Comparison of ENCODE assay signal across 35 cellular contexts in genomic region chr6:108004861-108005260, GRCh38. TPM values are rescaled to one million over a fixed set of nuclear protein-coding genes. Genes with fewer than 3 reads are reported as not detected.
DNase-seq lines count a peak whose midpoint lies in the region; ATAC-seq, FAIRE-seq and TF ChIP-seq lines count a peak whose summit lies in the region.
"Had no signal": no experiment of that assay in that cellular context is flagged by ENCODE, and none has a peak within 500 bp of the region (broad histone marks: within the 10 kb centered on the region; RNA-seq: fewer than 3 reads in every experiment).

No MANE protein-coding gene starts in this region.

- H2BK12ac ChIP-seq in H1 (ENCODE audit: low read depth, low read length): peak overlapping the region; percentile 17; the same call in 1 of the 2 replicates

- no peak overlapping the region for H2BK15ac ChIP-seq in H1 (ENCODE audit: low read length)

- H4K91ac ChIP-seq in H1 (replicated peaks; ENCODE audit: insufficient read length, low read length): no peak overlapping the region

- peaks cover 13% of the 10 kb centered on the region for H3K36me3 Mint-ChIP-seq in nephron progenitor cell (ENCODE audit: low read depth)
- H3K36me3 Mint-ChIP-seq: CD14-positive monocyte had no signal

- FAIRE-seq in K562 (lab: Jason Lieb, UNC) (no peak), H1 (lab: Jason Lieb, UNC) (no peak), pancreas (lab: Jason Lieb, UNC) (no peak)
- FAIRE-seq: A204.1, A549, D721Med had no signal

- WGBS in K562 (ENCODE audit: insufficient coverage, low coverage, missing lambda C conversion rate): 24% methylated on average over 15 of the region's 15 CpGs
- 92% methylated on average over 15 of the region's 15 CpGs; no CpG with 5 or more reads in 1 of the 2 experiments for WGBS in H1 (ENCODE audit: extremely low coverage in 1 of 2, insufficient coverage in 1 of 2, insufficient read length in 1 of 2, insufficient replicate concordance in 2 of 2, low coverage in 1 of 2, low lambda C conversion rate in 2 of 2, missing lambda C conversion rate in 1 of 2), 2 experiments
- whole genome bisulfite sequencing in pancreas, 2 donors: 94 to 95% methylated on average over 15 of the region's 15 CpGs

- no peaks in the 10 kb centered on the region for H4K20me1 ChIP-seq in K562 (replicated peaks; ENCODE audit: control insufficient read depth, insufficient read depth, low read length)
- no peaks in the 10 kb centered on the region for H4K20me1 ChIP-seq in H1 (replicated peaks in 1 of 2; ENCODE audit: control insufficient read depth in 1 of 2, insufficient read depth in 2 of 2, low read length in 2 of 2)
- H4K20me1 ChIP-seq: BLaER1; BLaER1 treated with 17β-estradiol and CSF1 and Interleukin-3, amounts not matched to agents 10 nM and 100 nM had no signal

- no peak overlapping the region for H3K56ac ChIP-seq in H1 (replicated peaks; ENCODE audit: insufficient read length, low read depth, low read length)

- H3K14ac ChIP-seq in H1 (ENCODE audit: insufficient read length): no peak overlapping the region

- no peak overlapping the region for H3K4ac ChIP-seq in H1 (replicated peaks; ENCODE audit: insufficient read length, low read depth, low read length)

- H3K4me1 ChIP-seq in K562 (replicated peaks in 1 of 2; ENCODE audit: control insufficient read depth in 2 of 2, insufficient read depth in 2 of 2, low read length in 2 of 2): no peaks in the 10 kb centered on the region; a peak in 2 of 5 replicates
- peaks cover 2 to 4% (median 2%) of the 10 kb centered on the region in 4 experiments; a peak in 3 of 7 replicates for H3K4me1 ChIP-seq in H1 (replicated peaks in 1 of 4; ENCODE audit: control insufficient read depth in 3 of 4, insufficient read depth in 4 of 4, low read length in 3 of 4)
- H3K4me1 ChIP-seq in pancreas: peaks cover 9 to 19% (median 18%) of the 10 kb centered on the region in 3 donors
- H3K4me1 ChIP-seq: BE2C had no signal

- H3K79me1 ChIP-seq in H1 (ENCODE audit: low read depth, low read length): no peaks in the 10 kb centered on the region

- H3K27me3 ChIP-seq in K562 (ENCODE audit: control insufficient read depth in 2 of 2, insufficient read depth in 2 of 2, low read length in 2 of 2) (no peaks in the 10 kb centered on the region; a peak in 1 of 5 replicates), H1 (replicated peaks in 1 of 4; ENCODE audit: control insufficient read depth in 3 of 4, extremely low read depth in 1 of 4, insufficient read depth in 3 of 4, low read length in 3 of 4) (no peaks in the 10 kb centered on the region), pancreas (no peaks in the 10 kb centered on the region)
- H3K27me3 ChIP-seq: BE2C; BLaER1; BLaER1 treated with 17β-estradiol and CSF1 and Interleukin-3, amounts not matched to agents 10 nM and 100 nM had no signal

- H3K4me3 Mint-ChIP-seq in nephron progenitor cell: no peak overlapping the region
- H3K4me3 Mint-ChIP-seq: B cell; CD14-positive monocyte; CD4-positive, alpha-beta memory T cell; CD4-positive, alpha-beta T cell; CD4-positive, CD25-positive, alpha-beta regulatory T cell; CD8-positive, alpha-beta T cell had no signal

- H3K27ac ChIP-seq in K562 (ENCODE audit: extremely low read depth, low read depth, low read length) (no peak overlapping the region), H1 (ENCODE audit: low read depth, low read length) (no peak overlapping the region), pancreas (no peak overlapping the region)
- H3K27ac ChIP-seq: 22Rv1; A549; BLaER1; BLaER1 treated with 17β-estradiol and CSF1 and Interleukin-3, amounts not matched to agents 10 nM and 100 nM; C4-2B had no signal

- no peak overlapping the region for H4K8ac ChIP-seq in H1 (ENCODE audit: extremely low read depth, insufficient read depth, low read length)

- H3K79me2 ChIP-seq in K562 (ENCODE audit: control insufficient read depth, insufficient read depth, low read length) (no peaks in the 10 kb centered on the region), H1 (ENCODE audit: control insufficient read depth in 1 of 2, insufficient read depth in 2 of 2, low read length in 2 of 2) (no peaks in the 10 kb centered on the region)

- ATAC-seq in K562 (no peak), pancreas (no peak), GM19351 (IDR thresholded peaks at IDR 0.05; ENCODE audit: unreplicated experiment) (no peak)
- ATAC-seq: A549; CD8-positive, alpha-beta T cell had no signal

- no peak overlapping the region for H3K18ac ChIP-seq in H1 (ENCODE audit: extremely low read depth, low read length)

- H2BK120ac ChIP-seq in H1 (replicated peaks; ENCODE audit: low read depth, low read length): no peak overlapping the region

- CTCF ChIA-PET in K562 (lab: Yijun Ruan, JAX; ENCODE audit: low intra/inter-chr PET ratio): no interaction called here
- CTCF ChIA-PET in H1 (lab: Charles Lee; ENCODE audit: partially characterized antibody): interaction anchor here (0.6 to 1.2 kb wide), 3 partner anchors 24 to 866 kb away, joined by 3 to 5 read pairs (median 3); no protein-coding TSS in a partner anchor

- no peaks in the 10 kb centered on the region for H3K9me1 ChIP-seq in K562 (ENCODE audit: control insufficient read depth, insufficient read depth, low read length)

- H3K27me3 Mint-ChIP-seq in nephron progenitor cell (ENCODE audit: low read depth, poor library complexity): peaks cover 13% of the 10 kb centered on the region
- H3K27me3 Mint-ChIP-seq: B cell; CD4-positive, CD25-positive, alpha-beta regulatory T cell; CD8-positive, alpha-beta memory T cell had no signal

- in situ Hi-C loops in K562 (cut with MboI): no loop called here

- H3K36me3 ChIP-seq in K562 (ENCODE audit: control insufficient read depth, insufficient read depth, low read length) (no peaks in the 10 kb centered on the region), H1 (ENCODE audit: control insufficient read depth in 2 of 4, insufficient read depth in 4 of 4, low read length in 3 of 4) (no peaks in the 10 kb centered on the region), pancreas (no peaks in the 10 kb centered on the region)
- H3K36me3 ChIP-seq: BE2C, BLaER1 had no signal

- H4K5ac ChIP-seq in H1 (ENCODE audit: insufficient read length, low read depth, low read length): no peak overlapping the region

- TF ChIP-seq POLR2A in K562 (conservative IDR thresholded peaks at IDR 0.05) (no peak), H1 (IDR thresholded peaks at IDR 0.05; ENCODE audit: control extremely low read depth in 1 of 2, low read depth in 2 of 2, low read length in 2 of 2) (no peak)

- TF ChIP-seq EP300 in K562 (IDR thresholded peaks at IDR 0.05; ENCODE audit: low read length): no peak
- no peak for TF ChIP-seq EP300 in H1 (IDR thresholded peaks at IDR 0.05; ENCODE audit: borderline replicate concordance in 1 of 2, low read depth in 2 of 2, low read length in 2 of 2)

- no peak overlapping the region for H2BK20ac ChIP-seq in H1 (ENCODE audit: low read length)

- TF ChIP-seq RAD21 in K562 (CRISPR knock-in tag; conservative IDR thresholded peaks at IDR 0.05 in 1 of 2, IDR thresholded peaks at IDR 0.05 in 1 of 2): no peak
- no peak for TF ChIP-seq RAD21 in H1 (IDR thresholded peaks at IDR 0.05 in 1 of 2, conservative IDR thresholded peaks at IDR 0.05 in 1 of 2; ENCODE audit: low read depth in 2 of 2, low read length in 2 of 2)

- H2BK5ac ChIP-seq in H1 (ENCODE audit: low read depth, low read length): no peak overlapping the region

- H3K23me2 ChIP-seq in H1 (ENCODE audit: low read depth, low read length): no peaks in the 10 kb centered on the region; the same call in 1 of the 2 replicates

- DNase-seq in K562 (ENCODE audit: extremely low read depth in 1 of 4, low spot score in 3 of 4) (no peak), H1 (ENCODE audit: low read depth in 1 of 2, low spot score in 2 of 2) (no peak), nephron progenitor cell (no peak), pancreas (no peak), NCI-H526 (lab: John Stamatoyannopoulos, UW) (no peak)
- DNase-seq: 8988T; ACHN; AML-193; BE2C; C1 segment of cervical spinal cord; Caco-2; Calu3; CD4-positive, alpha-beta memory T cell; CD4-positive, alpha-beta T cell; CD4-positive, CD25-positive, alpha-beta regulatory T cell; CD8-positive, alpha-beta memory T cell; CD8-positive, alpha-beta T cell; COR-L47; DMS 273 treated with DMSO at 0.1 percent for 48 hours; DMS153; DMS53; DMS79; DMS79 treated with DMSO at 0.1 percent for 48 hours; DND-41; EL had no signal

- peaks cover 28% of the 10 kb centered on the region for H3K9me3 Mint-ChIP-seq in nephron progenitor cell

- no peak overlapping the region for H3K23ac ChIP-seq in H1 (ENCODE audit: insufficient read length)

- H2AK5ac ChIP-seq in H1 (ENCODE audit: low read depth, low read length): no peak overlapping the region

- peaks cover 6% of the 10 kb centered on the region for H3K9me3 ChIP-seq in K562 (replicated peaks; ENCODE audit: control insufficient read depth, insufficient read depth, low read depth, low read length)
- peaks cover 18 to 21% of the 10 kb centered on the region in 2 experiments for H3K9me3 ChIP-seq in H1 (ENCODE audit: insufficient read depth in 2 of 2, low read depth in 1 of 2, low read length in 1 of 2)
- no peaks in the 10 kb centered on the region for H3K9me3 ChIP-seq in pancreas

- H3K4me3 ChIP-seq in K562 (no peak overlapping the region), H1 (ENCODE audit: extremely low read depth in 1 of 4, insufficient read depth in 2 of 4, low read depth in 3 of 4, low read length in 4 of 4) (no peak overlapping the region), pancreas (no peak overlapping the region)
- H3K4me3 ChIP-seq: A549; BLaER1; BLaER1 treated with 17β-estradiol and CSF1 and Interleukin-3, amounts not matched to agents 10 nM and 100 nM had no signal

- peak overlapping the region; percentile 55; the same call in 1 of the 2 replicates for H2AFZ ChIP-seq in K562 (ENCODE audit: low read depth, low read length)
- H2AFZ ChIP-seq in H1 (ENCODE audit: low read length): no peak overlapping the region

- POLR2A ChIA-PET in K562 (lab: Yijun Ruan, JAX): interaction anchor here (2.6 kb wide), 1 partner anchor 14 kb away, joined by 9 read pairs; no protein-coding TSS in a partner anchor
- POLR2A ChIA-PET in H1 (lab: Charles Lee; ENCODE audit: partially characterized antibody): interaction anchor here (0.6 to 0.7 kb wide), 2 partner anchors 8 to 56 kb away, joined by 3 read pairs; no protein-coding TSS in a partner anchor

- intact Hi-C loops in K562 (cut with micrococcal nuclease) (no loop called here), pancreas (cut with DNase I) (no loop called here)

- no TSS peak for BruUV-seq in K562 (replicated peaks; lab: Mats Ljungman, UMichigan)

- H3K27ac Mint-ChIP-seq in nephron progenitor cell: peak overlapping the region; percentile 19
- H3K27ac Mint-ChIP-seq: B cell; CD14-positive monocyte; CD4-positive, alpha-beta T cell; CD4-positive, CD25-positive, alpha-beta regulatory T cell; CD8-positive, alpha-beta memory T cell; CD8-positive, alpha-beta T cell had no signal

- TF ChIP-seq CTCF in K562 (IDR thresholded peaks at IDR 0.05 in 2 of 3, conservative IDR thresholded peaks at IDR 0.05 in 1 of 3; ENCODE audit: insufficient read depth in 2 of 3, low read depth in 1 of 3, low read length in 3 of 3): no peak
- no peak for TF ChIP-seq CTCF in H1 (IDR thresholded peaks at IDR 0.05; ENCODE audit: control extremely low read depth in 1 of 3, insufficient read depth in 1 of 3, low read depth in 1 of 3, low read length in 3 of 3)
- TF ChIP-seq CTCF in nephron progenitor cell (IDR thresholded peaks at IDR 0.05): no peak
- no peak for TF ChIP-seq CTCF in pancreas (IDR thresholded peaks at IDR 0.05)

- H3K9ac ChIP-seq in K562 (ENCODE audit: insufficient read depth in 1 of 2, low read depth in 2 of 2, low read length in 2 of 2) (no peak overlapping the region), H1 (replicated peaks in 1 of 4; ENCODE audit: extremely low read depth in 1 of 4, low read depth in 3 of 4, low read length in 3 of 4) (no peak overlapping the region)
- H3K9ac ChIP-seq: BLaER1; BLaER1 treated with 17β-estradiol and CSF1 and Interleukin-3, amounts not matched to agents 10 nM and 100 nM had no signal

- peaks cover 28% of the 10 kb centered on the region for H3K4me1 Mint-ChIP-seq in nephron progenitor cell
- H3K4me1 Mint-ChIP-seq: CD14-positive monocyte; CD4-positive, alpha-beta memory T cell; CD4-positive, CD25-positive, alpha-beta regulatory T cell; CD8-positive, alpha-beta memory T cell had no signal

- H3K4me2 ChIP-seq in K562 (ENCODE audit: insufficient read depth, low read length) (no peak overlapping the region), H1 (ENCODE audit: insufficient read depth in 1 of 2, low read depth in 2 of 2, low read length in 2 of 2) (no peak overlapping the region)
- H3K4me2 ChIP-seq: A549; BLaER1; BLaER1 treated with 17β-estradiol and CSF1 and Interleukin-3, amounts not matched to agents 10 nM and 100 nM had no signal

RNA-seq across cellular contexts. Expression of gene SEC63, which starts 46.9 kb away (rescaled TPM):
- 68.6 and 248 TPM in 2 replicates for total RNA-seq in K562 (2011; cell fraction: chromatin; rRNA removed; ENCODE audit: low replicate concordance)
- total RNA-seq in K562 (2011; cell fraction: nucleolus; rRNA removed): 23.7 and 34.5 TPM in 2 replicates
- total RNA-seq in K562 (2011; cell fraction: nucleoplasm; rRNA removed): 68.9 and 98.9 TPM in 2 replicates
- 11.5 and 13.8 TPM in 2 replicates for total RNA-seq in K562 (2014; rRNA removed)
- 28.4 and 33.2 TPM in 2 replicates for total RNA-seq in K562 (2014; rRNA removed; fragmentation: Illumina TruSeq; extraction: Trizol)
- 18.9 and 22.9 TPM in 2 replicates for total RNA-seq in K562 (2015; rRNA removed; fragmentation: Illumina TruSeq; extraction: Trizol)
- total RNA-seq in K562 (2021): 71.8 and 74.6 TPM in 2 replicates
- 47.1 and 61.6 TPM in 2 replicates for polyA plus RNA-seq in K562 (2011; rRNA removed)
- polyA plus RNA-seq in K562 (2011; cell fraction: cytosol; rRNA removed): 8.2 and 11.3 TPM in 2 replicates
- polyA plus RNA-seq in K562 (2011; cell fraction: nucleus; rRNA removed): 11.2 and 18.3 TPM in 2 replicates
- 48.5 and 52.1 TPM in 2 replicates for polyA plus RNA-seq in K562 (2012)
- polyA plus RNA-seq in K562 (2014; fragmentation: Illumina TruSeq; extraction: Trizol): 37.3 and 44.0 TPM in 2 replicates
- 10 to 100 TPM; 21.2 to 25.7 TPM for polyA plus RNA-seq in K562 (2014; fragmentation: Nextera tagmentation; extraction: Ambion mirVana)
- polyA plus RNA-seq in K562 (2014; rRNA removed): 30.0 and 32.2 TPM in 2 replicates
- 41.3 and 59.5 TPM in 2 replicates for polyA minus RNA-seq in K562 (2011; rRNA and poly(A)+ RNA removed)
- 9.4 and 19.6 TPM in 2 replicates for polyA minus RNA-seq in K562 (2011; cell fraction: cytosol; rRNA and poly(A)+ RNA removed)
- polyA minus RNA-seq in K562 (2011; cell fraction: nucleus; rRNA and poly(A)+ RNA removed): 27.1 and 43.0 TPM in 2 replicates
- 106 and 121 TPM in 2 replicates for total RNA-seq in H1 (2021; fragmentation: NEBNext Ultra II Directional; extraction: Animal tissue kit (Norgen Biotek cat#: 25700))
- polyA plus RNA-seq in H1 (2011; rRNA removed): 8.5 and 17.3 TPM in 2 replicates
- polyA plus RNA-seq in H1 (2011; cell fraction: cytosol; rRNA removed): 17.8 TPM
- polyA plus RNA-seq in H1 (2011; cell fraction: nucleus; rRNA removed): 7.2 TPM
- 28.2 to 101 TPM (median 32.7 TPM) in 4 replicates for polyA plus RNA-seq in H1 (2012, experiment 1 of 2)
- polyA plus RNA-seq in H1 (2012, experiment 2 of 2): 3.3 TPM
- polyA plus RNA-seq in H1 (2013, experiment 1 of 2): 69.2 TPM
- 85.0 TPM for polyA plus RNA-seq in H1 (2013, experiment 2 of 2)
- 12.0 and 17.1 TPM in 2 replicates for polyA minus RNA-seq in H1 (2011; rRNA and poly(A)+ RNA removed)
- 20.1 TPM for polyA minus RNA-seq in H1 (2011; cell fraction: cytosol; rRNA and poly(A)+ RNA removed)
- polyA minus RNA-seq in H1 (2011; cell fraction: nucleus; rRNA and poly(A)+ RNA removed): 44.5 TPM
- 100 to 1,000 TPM in 5 of 6 donors, 10 to 100 TPM in 1; 98.5 to 146 (median 116) TPM for total RNA-seq in pancreas
- polyA plus RNA-seq in pancreas: 10 to 100 TPM; 34.4 to 48.7 TPM
